In genomic region chr9:4497395-4497794, GRCh38 we compare ENCODE assay signal across 24 cellular contexts. TPM values are rescaled to one million over a fixed set of nuclear protein-coding genes. Genes with fewer than 3 reads are reported as not detected.
"Had no signal": no experiment of that assay in that cellular context is flagged by ENCODE, and none has a peak within 500 bp of the region (broad histone marks: within the 10 kb centered on the region; RNA-seq: fewer than 3 reads in every experiment).

No MANE protein-coding gene starts in this region.

- H3K9me3 ChIP-seq: adrenal gland, ascending aorta, esophagus squamous epithelium, gastroesophageal sphincter had no signal

- H3K27ac Mint-ChIP-seq: activated naive CD4-positive, alpha-beta T cell treated with anti-CD3 and anti-CD28 coated beads, Interleukin-2, amount 50 U/mL, for 72 hours; activated T-helper 17 cell treated with anti-CD3 and anti-CD28 coated beads, Interleukin-2, amount 50 U/mL, for 72 hours; memory B cell; naive thymus-derived CD8-positive, alpha-beta T cell; progenitor cell of endocrine pancreas; T-helper 2 cell treated with Interferon-gamma antibody and Interleukin-4, amounts not matched to agents 5 μg/mL and 100 μg/mL, for 36 hours had no signal

- H3K4me3 Mint-ChIP-seq: activated T-helper 17 cell treated with anti-CD3 and anti-CD28 coated beads, Interleukin-2, amount 50 U/mL, for 72 hours; effector memory CD8-positive, alpha-beta T cell; memory B cell; naive thymus-derived CD8-positive, alpha-beta T cell; T-helper 2 cell treated with Interferon-gamma antibody and Interleukin-4, amounts not matched to agents 5 μg/mL and 100 μg/mL, for 36 hours had no signal

- H3K27ac ChIP-seq: adrenal gland, ascending aorta, dorsolateral prefrontal cortex, esophagus squamous epithelium, gastroesophageal sphincter, WERI-Rb-1 had no signal

- H3K4me1 ChIP-seq: adrenal gland, ascending aorta, esophagus squamous epithelium, gastroesophageal sphincter had no signal

- DNase-seq: activated CD4-positive, alpha-beta T cell treated with anti-CD3 and anti-CD28 coated beads for 1 hour; activated CD4-positive, alpha-beta T cell treated with anti-CD3 and anti-CD28 coated beads, Interleukin-2, amount 50 U/mL, for 1 hour; activated T-cell treated with anti-CD3 and anti-CD28 coated beads, Interleukin-2, amount 50 U/mL, for 1 hour; adrenal gland; caudate nucleus; dorsolateral prefrontal cortex; effector memory CD8-positive, alpha-beta T cell; esophagus squamous epithelium; head of caudate nucleus; left cardiac atrium; naive thymus-derived CD8-positive, alpha-beta T cell; retina; stimulated activated CD4-positive, alpha-beta T cell treated with anti-CD3 and anti-CD28 coated beads, Interleukin-12 subunit alpha, Interleukin-12 subunit beta, amount 100 ng/mL, for 4 hours; stimulated activated CD4-positive, alpha-beta T cell treated with anti-CD3 and anti-CD28 coated beads, Interleukin-4, amount 100 ng/mL, for 4 hours; stimulated activated naive CD8-positive, alpha-beta T cell treated with anti-CD3 and anti-CD28 coated beads, Interleukin-15, Interleukin-2, amounts not matched to agents 100 U/mL and 50 U/mL, for 24 hours; WERI-Rb-1 had no signal

- H3K4me3 ChIP-seq: adrenal gland, ascending aorta, dorsolateral prefrontal cortex, esophagus squamous epithelium, gastroesophageal sphincter had no signal

- H3K36me3 ChIP-seq: adrenal gland, ascending aorta, brain microvascular endothelial cell, esophagus squamous epithelium, gastroesophageal sphincter, WERI-Rb-1 had no signal

- H3K36me3 Mint-ChIP-seq: activated naive CD4-positive, alpha-beta T cell treated with anti-CD3 and anti-CD28 coated beads, Interleukin-2, amount 50 U/mL, for 72 hours; memory B cell; naive thymus-derived CD8-positive, alpha-beta T cell had no signal

- ATAC-seq: activated T-helper 17 cell treated with anti-CD3 and anti-CD28 coated beads, Interleukin-2, amount 50 U/mL, for 72 hours; effector memory CD8-positive, alpha-beta T cell; gastroesophageal sphincter; left cardiac atrium; naive thymus-derived CD8-positive, alpha-beta T cell; stimulated activated naive CD8-positive, alpha-beta T cell treated with anti-CD3 and anti-CD28 coated beads, Interleukin-15, Interleukin-2, amounts not matched to agents 100 U/mL and 50 U/mL, for 24 hours had no signal

- H3K4me1 Mint-ChIP-seq: activated T-helper 17 cell treated with anti-CD3 and anti-CD28 coated beads, Interleukin-2, amount 50 U/mL, for 72 hours; memory B cell had no signal

- H3K9me3 Mint-ChIP-seq: activated naive CD4-positive, alpha-beta T cell treated with anti-CD3 and anti-CD28 coated beads, Interleukin-2, amount 50 U/mL, for 72 hours; activated T-helper 17 cell treated with anti-CD3 and anti-CD28 coated beads, Interleukin-2, amount 50 U/mL, for 72 hours; effector memory CD8-positive, alpha-beta T cell; memory B cell; naive thymus-derived CD8-positive, alpha-beta T cell; T-helper 2 cell treated with Interferon-gamma antibody and Interleukin-4, amounts not matched to agents 5 μg/mL and 100 μg/mL, for 36 hours had no signal

- H3K27me3 ChIP-seq: adrenal gland, ascending aorta, brain microvascular endothelial cell, esophagus squamous epithelium, gastroesophageal sphincter had no signal

RNA-seq across cellular contexts. Expression of gene SLC1A1, which starts 7.1 kb away (rescaled TPM):
- total RNA-seq: naive thymus-derived CD8-positive, alpha-beta T cell had no signal
- polyA plus RNA-seq: naive thymus-derived CD8-positive, alpha-beta T cell had no signal
